ENCODE assay signal across 8 cellular contexts in the genomic region with DNA sequence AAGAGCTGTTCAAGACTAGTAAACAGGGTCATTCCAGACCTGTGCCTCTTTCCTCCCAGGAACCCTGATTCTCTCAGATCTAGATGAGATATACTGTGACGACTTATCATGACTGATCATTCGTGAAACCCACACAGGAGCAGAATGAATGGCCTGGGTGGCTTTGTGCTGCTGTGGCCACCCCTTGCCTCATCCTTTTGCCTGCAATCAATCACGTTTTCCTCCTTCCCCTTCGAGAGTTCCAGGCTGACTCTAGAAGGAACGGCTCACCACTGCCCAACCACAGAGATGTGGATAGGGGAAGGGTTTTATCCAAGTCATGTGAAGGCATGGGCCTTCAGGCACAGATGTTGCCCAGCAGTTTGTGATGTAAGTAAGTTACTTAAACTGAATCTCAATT. TPM values are rescaled to one million over a fixed set of nuclear protein-coding genes. Genes with fewer than 3 reads are reported as not detected.
DNase-seq lines count a peak whose midpoint lies in the region; ATAC-seq, FAIRE-seq and TF ChIP-seq lines count a peak whose summit lies in the region.

No MANE protein-coding gene starts in this region.

- no peak overlapping the region for H3K4me3 ChIP-seq in lower lobe of right lung

- DNase-seq in GM18507 (ENCODE audit: extremely low spot score, insufficient read length, low read depth), result no peak
- no peak for DNase-seq in activated T-cell treated with anti-CD3 and anti-CD28 coated beads, Interleukin-2, amount 50 U/mL, for 4 hours
- DNase-seq in lower lobe of right lung, result peak; percentile 71
- DNase-seq in DMS114 treated with DMSO at 0.1 percent for 48 hours (lab: John Stamatoyannopoulos, UW; ENCODE audit: unreplicated experiment), result no peak
- no peak for DNase-seq in NCI-H1417 treated with DMSO at 0.1 percent for 48 hours (lab: John Stamatoyannopoulos, UW)
- DNase-seq in iPS-NIHi7 (ENCODE audit: extremely low spot score), result no peak

- H3K27ac ChIP-seq in lower lobe of right lung (peak overlapping the region; percentile 60), temporal lobe (ENCODE audit: low read depth, low read length) (peak overlapping the region; percentile 19)

- H3K4me1 ChIP-seq in lower lobe of right lung, result peaks cover 79% of the 10 kb centered on the region

- TF ChIP-seq CTCF in lower lobe of right lung (IDR thresholded peaks at IDR 0.05), result no peak

- FAIRE-seq in GM18507 (lab: Jason Lieb, UNC), result peak; percentile 86

- no peaks in the 10 kb centered on the region for H3K27me3 ChIP-seq in lower lobe of right lung (ENCODE audit: low read depth)

- H3K36me3 Mint-ChIP-seq in activated T-cell treated with anti-CD3 and anti-CD28 coated beads, Interleukin-2, amount 50 U/mL, for 4 hours (ENCODE audit: insufficient read depth), result peaks cover 15% of the 10 kb centered on the region

- H3K4me1 Mint-ChIP-seq in activated T-cell treated with anti-CD3 and anti-CD28 coated beads, Interleukin-2, amount 50 U/mL, for 4 hours (ENCODE audit: low read depth), result peaks cover 94% of the 10 kb centered on the region

- intact Hi-C loops in lower lobe of right lung (cut with DNase I), result no loop called here

- H3K4me3 Mint-ChIP-seq in activated T-cell treated with anti-CD3 and anti-CD28 coated beads, Interleukin-2, amount 50 U/mL, for 4 hours, result peak overlapping the region; percentile 65

- no peaks in the 10 kb centered on the region for H3K27me3 Mint-ChIP-seq in activated T-cell treated with anti-CD3 and anti-CD28 coated beads, Interleukin-2, amount 50 U/mL, for 4 hours (ENCODE audit: low read depth)

- H3K36me3 ChIP-seq in lower lobe of right lung, result peaks cover 7% of the 10 kb centered on the region

- H3K9me3 Mint-ChIP-seq in activated T-cell treated with anti-CD3 and anti-CD28 coated beads, Interleukin-2, amount 50 U/mL, for 4 hours, result no peaks in the 10 kb centered on the region

- peak; percentile 33 for ATAC-seq in HG02938 (IDR thresholded peaks at IDR 0.05; ENCODE audit: unreplicated experiment)
- ATAC-seq in activated T-cell treated with anti-CD3 and anti-CD28 coated beads, Interleukin-2, amount 50 U/mL, for 4 hours, result peak; percentile 69 to 70
- peak; percentile 57 to 72 for ATAC-seq in lower lobe of right lung

- no peaks in the 10 kb centered on the region for H3K9me3 ChIP-seq in lower lobe of right lung

RNA-seq across cellular contexts. Expression of a gene that starts 5.8 kb away (rescaled TPM):
- total RNA-seq in activated T-cell treated with anti-CD3 and anti-CD28 coated beads, Interleukin-2, amount 50 U/mL, for 4 hours, result 100 to 1,000 TPM; 102 to 156 (median 128) TPM
- 120 TPM for total RNA-seq in lower lobe of right lung
- total RNA-seq in temporal lobe, result 43.3 TPM
